8 cellular contexts compared by ENCODE assay signal in genomic region chr18:13615432-13615861, GRCh38.
A peak's percentile ranks its signal among the peaks of the same experiment; 100 is the strongest.
DNase-seq lines count a peak whose midpoint lies in the region; ATAC-seq, FAIRE-seq and TF ChIP-seq lines count a peak whose summit lies in the region.
"Had no signal": no experiment of that assay in that cellular context is flagged by ENCODE, and none has a peak within 500 bp of the region (broad histone marks: within the 10 kb centered on the region; RNA-seq: fewer than 3 reads in every experiment).

No MANE protein-coding gene starts in this region.

- FAIRE-seq in GM12891 (lab: Jason Lieb, UNC), result peak; percentile 52

- POLR2A ChIA-PET in OCI-LY7 (lab: Charles Lee), result interaction anchor here (0.6 to 9.2 kb wide), 5 partner anchors 38 to 122 kb away, joined by 3 to 65 read pairs (median 63); no protein-coding TSS in a partner anchor

- no peak for TF ChIP-seq EP300 in esophagus muscularis mucosa (IDR thresholded peaks at IDR 0.05)

- WGBS in esophagus muscularis mucosa, result 74% methylated on average over 8 of the region's 8 CpGs

- DNase-seq in GM12891 (ENCODE audit: insufficient read length, low spot score) (no peak), OCI-LY7 (ENCODE audit: low spot score) (peak; percentile 17), esophagus muscularis mucosa (ENCODE audit: extremely low spot score) (peak; percentile 5)
- DNase-seq in stimulated activated naive CD8-positive, alpha-beta T cell treated with anti-CD3 and anti-CD28 coated beads, Interleukin-15, Interleukin-2, amounts not matched to agents 100 U/mL and 50 U/mL, for 24 hours, result no peak
- DNase-seq: NCI-H2171 had no signal

- peaks cover 63% of the 10 kb centered on the region for H3K4me1 ChIP-seq in OCI-LY7 (ENCODE audit: insufficient read depth, low read length, poor library complexity, severe bottlenecking)
- H3K4me1 ChIP-seq in esophagus muscularis mucosa, result peaks cover 46 to 64% (median 52%) of the 10 kb centered on the region in 4 donors

- CTCF ChIA-PET in OCI-LY7 (lab: Charles Lee; ENCODE audit: unreplicated experiment), result no interaction called here

- no peaks in the 10 kb centered on the region for H3K9me3 ChIP-seq in OCI-LY7 (ENCODE audit: low read length)
- H3K9me3 ChIP-seq in esophagus muscularis mucosa, result no peaks in the 10 kb centered on the region

- no peaks in the 10 kb centered on the region for H3K9me2 ChIP-seq in OCI-LY7 (ENCODE audit: insufficient read depth, low read length)

- no peak for TF ChIP-seq POLR2A in GM12891 (IDR thresholded peaks at IDR 0.05; ENCODE audit: low read depth, low read length)
- no peak for TF ChIP-seq POLR2A in esophagus muscularis mucosa (IDR thresholded peaks at IDR 0.05; ENCODE audit: low read depth)

- ATAC-seq in stimulated activated naive CD8-positive, alpha-beta T cell treated with anti-CD3 and anti-CD28 coated beads, Interleukin-15, Interleukin-2, amounts not matched to agents 100 U/mL and 50 U/mL, for 24 hours, result peak; percentile 16
- ATAC-seq in GM18519 (IDR thresholded peaks at IDR 0.05; ENCODE audit: low FRiP score, unreplicated experiment) (no peak), GM18861 (IDR thresholded peaks at IDR 0.05; ENCODE audit: unreplicated experiment) (no peak), HG03457 (IDR thresholded peaks at IDR 0.05; ENCODE audit: unreplicated experiment) (no peak)

- peaks cover 10% of the 10 kb centered on the region; the same call in 1 of the 2 replicates for H3K36me3 ChIP-seq in OCI-LY7 (ENCODE audit: insufficient read depth, low read length)
- no peaks in the 10 kb centered on the region for H3K36me3 ChIP-seq in esophagus muscularis mucosa

- no peak for TF ChIP-seq CTCF in OCI-LY7 (conservative IDR thresholded peaks at IDR 0.05; ENCODE audit: low read length)
- TF ChIP-seq CTCF in esophagus muscularis mucosa (IDR thresholded peaks at IDR 0.05), result no peak

- no TSS peak for BruUV-seq in OCI-LY7 (replicated peaks; lab: Mats Ljungman, UMichigan)

- H4K20me1 ChIP-seq in OCI-LY7 (ENCODE audit: insufficient read depth, low read length), result no peaks in the 10 kb centered on the region

- peak overlapping the region; percentile 99 for H3K4me2 ChIP-seq in OCI-LY7 (ENCODE audit: low read length)

- no peak overlapping the region for H2AFZ ChIP-seq in OCI-LY7 (ENCODE audit: low read length)

- intact Hi-C loops in OCI-LY7 (cut with micrococcal nuclease; ENCODE audit: unreplicated experiment), result loop anchor here (5.0 kb wide), 2 partner anchors 107 to 148 kb away; no protein-coding TSS in a partner anchor
- intact Hi-C loops in esophagus muscularis mucosa (cut with DNase I), result no loop called here

- H3K79me2 ChIP-seq in OCI-LY7 (ENCODE audit: insufficient read depth, low read depth, low read length), result peaks cover 66% of the 10 kb centered on the region

- H3K27me3 ChIP-seq in esophagus muscularis mucosa, result no peaks in the 10 kb centered on the region

- peak overlapping the region; percentile 85 for H3K4me3 ChIP-seq in OCI-LY7 (ENCODE audit: low read depth, low read length, poor library complexity, severe bottlenecking)
- H3K4me3 ChIP-seq in esophagus muscularis mucosa, result no peak overlapping the region

- H3K27ac ChIP-seq in OCI-LY7 (ENCODE audit: low read depth, low read length, poor library complexity, severe bottlenecking) (peak overlapping the region; percentile 98), esophagus muscularis mucosa (replicated peaks in 1 of 4) (peak overlapping the region in 2 of 4 donors; percentile 9 to 11)

TF ChIP-seq in GM12891, 5 proteins besides CTCF, POLR2A, EP300 and RAD21:
- TF ChIP-seq SPI1 (IDR thresholded peaks at IDR 0.05; ENCODE audit: low read depth, low read length) (no peak), PAX5 (IDR thresholded peaks at IDR 0.05; ENCODE audit: insufficient read depth, low read length, severe bottlenecking) (no peak), POU2F2 (IDR thresholded peaks at IDR 0.05; ENCODE audit: low read depth, low read length) (no peak), POLR2AphosphoS5 (IDR thresholded peaks at IDR 0.05; ENCODE audit: low read depth, low read length) (no peak), TAF1 (IDR thresholded peaks at IDR 0.05; ENCODE audit: low read depth, low read length) (no peak)

Comparison
In these comparisons a context has a peak if more than half of its experiments do, and no peak if none do; other contexts are left out.
1. DNase-seq: peak in OCI-LY7 (single experiment) and esophagus muscularis mucosa (single experiment); none in GM12891 (single experiment) and stimulated activated naive CD8-positive, alpha-beta T cell treated with anti-CD3 and anti-CD28 coated beads, Interleukin-15, Interleukin-2, amounts not matched to agents 100 U/mL and 50 U/mL, for 24 hours (single experiment).